In the genomic region with DNA sequence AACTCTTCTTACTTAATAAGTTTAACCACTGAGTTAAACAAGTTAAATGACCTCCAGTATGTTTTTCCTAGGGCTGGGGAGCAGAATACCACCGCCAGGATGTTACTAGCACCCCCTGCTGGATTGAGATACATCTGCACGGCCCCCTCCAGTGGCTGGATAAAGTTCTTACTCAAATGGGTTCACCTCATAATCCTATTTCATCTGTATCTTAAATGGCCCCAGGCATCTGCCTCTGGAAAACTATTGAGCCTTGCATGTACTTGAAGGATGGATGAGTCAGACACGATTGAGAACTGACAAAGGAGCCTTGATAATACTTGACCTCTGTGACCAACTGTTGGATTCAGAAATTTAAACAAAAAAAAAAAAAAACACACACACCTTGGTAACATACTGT, we compare ENCODE assay signal across 8 cellular contexts.
DNase-seq lines count a peak whose midpoint lies in the region; ATAC-seq, FAIRE-seq and TF ChIP-seq lines count a peak whose summit lies in the region.

No MANE protein-coding gene starts in this region.

- TF ChIP-seq EP300 in sigmoid colon (IDR thresholded peaks at IDR 0.05) = no peak

- peaks cover 2% of the 10 kb centered on the region for H3K27me3 Mint-ChIP-seq in activated naive CD8-positive, alpha-beta T cell treated with anti-CD3 and anti-CD28 coated beads, Interleukin-2, amount 10 ng/mL, durations not matched to agents 7 days and 5 days

- DNase-seq in EL = peak; percentile 53
- DNase-seq in HTR-8/SVneo (ENCODE audit: insufficient read length, low spot score) = peak; percentile 37
- DNase-seq in SHP77 (lab: John Stamatoyannopoulos, UW) = peak; percentile 28 to 33
- peak; percentile 38 for DNase-seq in activated naive CD8-positive, alpha-beta T cell treated with anti-CD3 and anti-CD28 coated beads, Interleukin-2, amount 10 ng/mL, durations not matched to agents 7 days and 5 days
- DNase-seq in left ventricle myocardium inferior = peak; percentile 41
- peak; percentile 79 for DNase-seq in sigmoid colon

- H3K4me1 ChIP-seq in left ventricle myocardium inferior (peaks cover 6% of the 10 kb centered on the region), sigmoid colon (peaks cover 0 to 3% (median 0%) of the 10 kb centered on the region in 4 donors)

- intact Hi-C loops in left ventricle myocardium inferior (cut with micrococcal nuclease) (loop anchor here (5.0 kb wide), 1 partner anchor 325 kb away; no protein-coding TSS in a partner anchor), sigmoid colon (cut with DNase I) (loop anchor here (2.0 to 5.0 kb wide), 3 partner anchors 60 to 323 kb away; partner anchors contain the start of gene MMAA)

- no peaks in the 10 kb centered on the region for H3K9me3 ChIP-seq in left ventricle myocardium inferior (replicated peaks)
- H3K9me3 ChIP-seq in sigmoid colon = no peaks in the 10 kb centered on the region

- no peaks in the 10 kb centered on the region for H3K9me3 Mint-ChIP-seq in activated naive CD8-positive, alpha-beta T cell treated with anti-CD3 and anti-CD28 coated beads, Interleukin-2, amount 10 ng/mL, durations not matched to agents 7 days and 5 days

- no peak overlapping the region for H3K4me3 Mint-ChIP-seq in activated naive CD8-positive, alpha-beta T cell treated with anti-CD3 and anti-CD28 coated beads, Interleukin-2, amount 10 ng/mL, durations not matched to agents 7 days and 5 days

- H3K27ac ChIP-seq in left ventricle myocardium inferior (replicated peaks) = no peak overlapping the region
- no peak overlapping the region for H3K27ac ChIP-seq in sigmoid colon

- no peak overlapping the region for H3K27ac Mint-ChIP-seq in activated naive CD8-positive, alpha-beta T cell treated with anti-CD3 and anti-CD28 coated beads, Interleukin-2, amount 10 ng/mL, durations not matched to agents 7 days and 5 days

- FAIRE-seq in HTR-8/SVneo (lab: Jason Lieb, UNC) = no peak

- POLR2A ChIA-PET in activated naive CD8-positive, alpha-beta T cell treated with anti-CD3 and anti-CD28 coated beads, Interleukin-2, amount 10 ng/mL, durations not matched to agents 7 days and 5 days (lab: Charles Lee) = no interaction called here

- ATAC-seq in GM21526 (IDR thresholded peaks at IDR 0.05; ENCODE audit: low FRiP score, unreplicated experiment) = peak; percentile 94
- ATAC-seq in activated naive CD8-positive, alpha-beta T cell treated with anti-CD3 and anti-CD28 coated beads, Interleukin-2, amount 10 ng/mL, durations not matched to agents 7 days and 5 days (ENCODE audit: low read depth) = peak; percentile 75
- ATAC-seq in HG02970 (IDR thresholded peaks at IDR 0.05; ENCODE audit: low FRiP score, unreplicated experiment) = no peak

- no peaks in the 10 kb centered on the region for H3K4me1 Mint-ChIP-seq in activated naive CD8-positive, alpha-beta T cell treated with anti-CD3 and anti-CD28 coated beads, Interleukin-2, amount 10 ng/mL, durations not matched to agents 7 days and 5 days

- H3K36me3 Mint-ChIP-seq in activated naive CD8-positive, alpha-beta T cell treated with anti-CD3 and anti-CD28 coated beads, Interleukin-2, amount 10 ng/mL, durations not matched to agents 7 days and 5 days = no peaks in the 10 kb centered on the region

- no peaks in the 10 kb centered on the region for H3K27me3 ChIP-seq in left ventricle myocardium inferior (ENCODE audit: low read depth)
- no peaks in the 10 kb centered on the region for H3K27me3 ChIP-seq in sigmoid colon

- peaks cover 29% of the 10 kb centered on the region for H3K36me3 ChIP-seq in left ventricle myocardium inferior
- peaks cover 0 to 32% (median 0%) of the 10 kb centered on the region in 4 donors for H3K36me3 ChIP-seq in sigmoid colon

- TF ChIP-seq CTCF in left ventricle myocardium inferior (IDR thresholded peaks at IDR 0.05; ENCODE audit: borderline replicate concordance) (peak; percentile 95), sigmoid colon (IDR thresholded peaks at IDR 0.05) (peak; percentile 50 to 91 (median 79))

- WGBS in sigmoid colon, 2 donors = 3 to 13% methylated on average over 3 of the region's 3 CpGs

- no peak for TF ChIP-seq POLR2A in sigmoid colon (IDR thresholded peaks at IDR 0.05)

- H3K4me3 ChIP-seq in left ventricle myocardium inferior = no peak overlapping the region
- H3K4me3 ChIP-seq in sigmoid colon = no peak overlapping the region
